8 cellular contexts compared by ENCODE assay signal in genomic region chr22:41801147-41801819, GRCh38. TPM values are rescaled to one million over a fixed set of nuclear protein-coding genes. Genes with fewer than 3 reads are reported as not detected.
DNase-seq lines count a peak whose midpoint lies in the region; ATAC-seq and TF ChIP-seq lines count a peak whose summit lies in the region.

No MANE protein-coding gene starts in this region.

- H3K4me3 ChIP-seq in PC-9 = peak overlapping the region; percentile 71
- H3K4me3 ChIP-seq in esophagus squamous epithelium = peak overlapping the region; percentile 78 to 89 (median 82)
- peak overlapping the region; percentile 91 for H3K4me3 ChIP-seq in psoas muscle

- peaks cover 50% of the 10 kb centered on the region for H3K79me2 ChIP-seq in PC-9 (ENCODE audit: low read depth)

- TF ChIP-seq CTCF in GM10266 (IDR thresholded peaks at IDR 0.05; ENCODE audit: control insufficient read depth, insufficient read depth, low read depth, missing control alignments) = no peak
- no peak for TF ChIP-seq CTCF in PC-9 (conservative IDR thresholded peaks at IDR 0.05)
- TF ChIP-seq CTCF in esophagus squamous epithelium (IDR thresholded peaks at IDR 0.05) = no peak
- TF ChIP-seq CTCF in psoas muscle (IDR thresholded peaks at IDR 0.05) = no peak

- POLR2A ChIA-PET in PC-9 (lab: Charles Lee; ENCODE audit: unreplicated experiment) = interaction anchor here (0.5 to 1.0 kb wide), 10 partner anchors 23 to 160 kb away, joined by 3 to 19 read pairs (median 3); partner anchors contain the start of gene SREBF2

- H3K9me2 ChIP-seq in PC-9 (ENCODE audit: insufficient read depth) = no peaks in the 10 kb centered on the region

- TF ChIP-seq POLR2A in esophagus squamous epithelium (IDR thresholded peaks at IDR 0.05) = no peak

- intact Hi-C loops in PC-9 (cut with micrococcal nuclease; ENCODE audit: unreplicated experiment) (loop anchor here (1.0 to 2.0 kb wide), 3 partner anchors 54 to 134 kb away; no protein-coding TSS in a partner anchor), esophagus squamous epithelium (cut with DNase I) (no loop called here), psoas muscle (cut with DNase I) (loop anchor here in 1 of 2 donors (10.0 kb wide), 1 partner anchor 106 kb away; the partner anchor contains the start of gene MEI1)

- H3F3A ChIP-seq in PC-9 (ENCODE audit: insufficient read depth, low read depth) = peaks cover 9% of the 10 kb centered on the region; the same call in 1 of the 2 replicates

- H3K27me3 ChIP-seq in PC-9 (ENCODE audit: insufficient read depth, low read depth) = no peaks in the 10 kb centered on the region
- H3K27me3 ChIP-seq in esophagus squamous epithelium = no peaks in the 10 kb centered on the region
- no peaks in the 10 kb centered on the region for H3K27me3 ChIP-seq in psoas muscle (ENCODE audit: insufficient read depth in 3 of 3, low read length in 2 of 3)

- H3K4me1 ChIP-seq in PC-9 (replicated peaks; ENCODE audit: insufficient read depth) = peaks cover 27% of the 10 kb centered on the region
- peaks cover 13 to 33% (median 18%) of the 10 kb centered on the region in 3 donors for H3K4me1 ChIP-seq in esophagus squamous epithelium
- H3K4me1 ChIP-seq in psoas muscle = peaks cover 14% of the 10 kb centered on the region

- H3K27ac ChIP-seq in PC-9 (peak overlapping the region; percentile 46), esophagus squamous epithelium (peak overlapping the region; percentile 83 to 90 (median 88)), psoas muscle (peak overlapping the region; percentile 94)

- ATAC-seq in psoas muscle (no peak), GM21576 (IDR thresholded peaks at IDR 0.05; ENCODE audit: unreplicated experiment) (no peak), HG03439 (IDR thresholded peaks at IDR 0.05; ENCODE audit: unreplicated experiment) (no peak), GM18498 (IDR thresholded peaks at IDR 0.05; ENCODE audit: unreplicated experiment) (no peak)

- no TSS peak for BruUV-seq in PC-9 (replicated peaks; lab: Mats Ljungman, UMichigan)

- DNase-seq in GM10266 (ENCODE audit: extremely low spot score) (peak; percentile 36), PC-9 (no peak), esophagus squamous epithelium (lab: John Stamatoyannopoulos, UW) (no peak), psoas muscle (no peak), foreskin melanocyte (no peak)

- H3K9me3 ChIP-seq in PC-9 (ENCODE audit: insufficient read depth, low read depth) (no peaks in the 10 kb centered on the region), esophagus squamous epithelium (no peaks in the 10 kb centered on the region), psoas muscle (no peaks in the 10 kb centered on the region)

- peak overlapping the region; percentile 96 for H2AFZ ChIP-seq in PC-9

- CTCF ChIA-PET in PC-9 (lab: Charles Lee) = interaction anchor here (0.7 to 3.3 kb wide), 4 partner anchors 29 to 134 kb away, joined by 3 to 19 read pairs (median 12); no protein-coding TSS in a partner anchor

- H3K36me3 ChIP-seq in PC-9 (ENCODE audit: low read depth) (no peaks in the 10 kb centered on the region), esophagus squamous epithelium (no peaks in the 10 kb centered on the region), psoas muscle (ENCODE audit: insufficient read depth in 1 of 2, low read depth in 1 of 2) (no peaks in the 10 kb centered on the region)

- H4K20me1 ChIP-seq in PC-9 (ENCODE audit: insufficient read depth) = no peaks in the 10 kb centered on the region

- 18 to 27% methylated on average over 2 to 4 of the region's 4 CpGs for WGBS in esophagus squamous epithelium, 2 donors
- WGBS in psoas muscle, 3 donors = 27 to 34% (median 31%) methylated on average over 4 of the region's 4 CpGs

- peak overlapping the region; percentile 89 for H3K4me2 ChIP-seq in PC-9

RNA-seq across cellular contexts. Expression of gene CCDC134, which starts 0.8 kb away (rescaled TPM):
- total RNA-seq in PC-9 (2021) (29.0 and 33.3 TPM in 2 replicates), esophagus squamous epithelium (1 to 10 TPM; 5.1 to 9.0 (median 7.2) TPM), psoas muscle (1 to 10 TPM; 2.8 to 7.7 (median 5.5) TPM)
- polyA plus RNA-seq in psoas muscle = 1 to 10 TPM; 2.2 to 7.8 (median 3.9) TPM

RNA-seq across cellular contexts. Expression of gene SREBF2, which starts 31.6 kb away (rescaled TPM):
- total RNA-seq in PC-9 (2021) (163 and 196 TPM in 2 replicates), esophagus squamous epithelium (100 to 1,000 TPM in 2 of 4 donors, 10 to 100 TPM in 2; 72.8 to 138 (median 98.6) TPM), psoas muscle (10 to 100 TPM; 36.3 to 47.0 (median 43.6) TPM)
- 10 to 100 TPM; 21.0 to 24.1 (median 23.8) TPM for polyA plus RNA-seq in psoas muscle
